12 cellular contexts compared by ENCODE assay signal in the genomic region with DNA sequence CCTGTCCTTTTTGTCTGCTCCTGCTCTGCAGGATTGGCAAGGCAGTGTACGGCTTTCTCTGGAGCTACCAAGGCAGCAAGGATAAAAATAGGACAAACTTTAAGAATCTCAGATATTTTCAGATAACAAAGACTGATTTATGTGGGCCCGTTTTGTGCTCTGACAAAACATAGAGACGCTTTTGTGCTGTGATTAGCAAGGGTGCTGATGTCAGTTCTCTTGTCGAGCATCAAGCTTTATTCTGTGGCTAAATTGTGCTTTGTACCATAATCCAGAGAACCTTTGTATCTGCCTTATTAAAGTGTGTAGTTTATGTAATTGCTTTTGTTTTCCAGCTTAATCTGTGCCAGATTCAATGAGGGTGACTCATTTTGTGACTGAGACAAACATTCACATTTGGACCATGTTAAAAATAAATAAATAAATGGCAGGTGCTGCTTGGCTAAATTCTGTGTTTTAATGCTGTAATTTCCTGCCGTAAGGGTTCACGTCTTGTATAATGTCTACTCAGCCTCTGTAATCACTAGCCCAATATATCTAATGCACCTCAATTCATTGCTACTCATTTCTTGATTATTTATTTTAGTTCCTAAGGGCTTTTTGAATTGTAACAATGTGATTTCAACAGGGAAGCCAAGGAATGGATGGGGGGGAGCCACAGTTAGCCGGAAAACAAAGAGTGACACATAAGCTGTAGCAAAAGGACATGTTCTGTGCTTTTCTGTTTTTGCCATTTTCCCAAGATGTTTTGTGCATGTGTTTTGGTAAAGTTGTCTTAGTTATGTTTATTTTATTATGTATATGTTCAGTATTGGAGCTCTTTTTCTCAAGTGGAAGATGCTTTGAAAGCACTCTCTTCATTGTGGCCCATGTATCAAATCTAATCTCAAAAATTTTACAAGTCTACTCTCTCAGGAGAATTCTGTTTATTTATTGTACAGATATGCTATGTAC.
A peak's percentile ranks its signal among the peaks of the same experiment; 100 is the strongest.
DNase-seq lines count a peak whose midpoint lies in the region; ATAC-seq and TF ChIP-seq lines count a peak whose summit lies in the region.
"Had no signal": no experiment of that assay in that cellular context is flagged by ENCODE, and none has a peak within 500 bp of the region (broad histone marks: within the 10 kb centered on the region; RNA-seq: fewer than 3 reads in every experiment).

No MANE protein-coding gene starts in this region.

- peak overlapping the region; percentile 97 for H3K27ac ChIP-seq in caudate nucleus (ENCODE audit: low read depth, low read length)
- H3K27ac ChIP-seq: HL-60 had no signal

- peak; percentile 47 for ATAC-seq in left colon
- ATAC-seq: stimulated activated naive B cell treated with anti-CD40 and anti-IgM and Interleukin-4, amounts not matched to agents 10 μg/mL and 1 μg/mL and 100 μg/mL, for 72 hours had no signal

- H3K27me3 ChIP-seq in BE2C = no peaks in the 10 kb centered on the region

- H3K4me1 ChIP-seq in BE2C = no peaks in the 10 kb centered on the region

- intact Hi-C loops in left colon (cut with DNase I, micrococcal nuclease) = no loop called here
- intact Hi-C loops in posterior vena cava (cut with DNase I) = no loop called here

- no peak overlapping the region for H3K4me3 ChIP-seq in BE2C (ENCODE audit: low read depth, low read length)

- TF ChIP-seq CTCF in BE2C (IDR thresholded peaks at IDR 0.05; ENCODE audit: low read depth, low read length) = no peak

- DNase-seq in M059J (ENCODE audit: low read depth) (peak; percentile 60), caudate nucleus (lab: John Stamatoyannopoulos, UW) (peak in 47 of 61 donors; percentile 14 to 92 (median 52)), left colon (no peak), superior temporal gyrus (ENCODE audit: extremely low spot score) (peak; percentile 98), posterior vena cava (ENCODE audit: low spot score) (no peak), glomerular visceral epithelial cell (ENCODE audit: extremely low spot score) (no peak), BE2C (no peak), SIG-M5 (lab: John Stamatoyannopoulos, UW) (no peak)
- DNase-seq: activated CD4-positive, alpha-beta T cell treated with anti-CD3 and anti-CD28 coated beads for 48 hours; cortex of kidney; stimulated activated naive B cell treated with anti-CD40 and anti-IgM and Interleukin-4, amounts not matched to agents 10 μg/mL and 1 μg/mL and 100 μg/mL, for 72 hours had no signal

- no peaks in the 10 kb centered on the region for H3K36me3 ChIP-seq in BE2C

- no peaks in the 10 kb centered on the region for H3K9me3 ChIP-seq in BE2C

Comparison
In these comparisons a context has a peak if more than half of its experiments do, and no peak if none do; other contexts are left out.
1. DNase-seq: peak in M059J (single experiment), caudate nucleus (47 of 61) and superior temporal gyrus (single experiment); none in left colon (0 of 2), posterior vena cava (single experiment), glomerular visceral epithelial cell (single experiment), BE2C (single experiment) and SIG-M5 (single experiment).